In genomic region chr1:236051107-236051885, GRCh38 we compare ENCODE assay signal across 16 cellular contexts. TPM values are rescaled to one million over a fixed set of nuclear protein-coding genes. Genes with fewer than 3 reads are reported as not detected.
DNase-seq lines count a peak whose midpoint lies in the region; ATAC-seq, FAIRE-seq and TF ChIP-seq lines count a peak whose summit lies in the region.
"Had no signal": no experiment of that assay in that cellular context is flagged by ENCODE, and none has a peak within 500 bp of the region (broad histone marks: within the 10 kb centered on the region; RNA-seq: fewer than 3 reads in every experiment).

No MANE protein-coding gene starts in this region.

- H3K27me3 ChIP-seq in right cardiac atrium (ENCODE audit: control insufficient read depth, insufficient read depth): no peaks in the 10 kb centered on the region

- no peaks in the 10 kb centered on the region for H3K36me3 Mint-ChIP-seq in activated T-helper 2 cell treated with anti-CD3 and anti-CD28 coated beads, Interferon-gamma antibody, Interleukin-2, Interleukin-4, amounts not matched to agents 10 μg/mL and 5 μg/mL and 100 μg/mL, durations not matched to agents 14 hours and 24 hours and 36 hours (ENCODE audit: low read depth)
- H3K36me3 Mint-ChIP-seq: activated naive CD8-positive, alpha-beta T cell treated with anti-CD3 and anti-CD28 coated beads for 36 hours; CD8-positive, alpha-beta memory T cell had no signal

- ATAC-seq in right cardiac atrium (peak; percentile 40 to 65), sciatic nerve (peak; percentile 16)

- H3K27me3 Mint-ChIP-seq in activated T-helper 2 cell treated with anti-CD3 and anti-CD28 coated beads, Interferon-gamma antibody, Interleukin-2, Interleukin-4, amounts not matched to agents 10 μg/mL and 5 μg/mL and 100 μg/mL, durations not matched to agents 14 hours and 24 hours and 36 hours (ENCODE audit: low read depth): peaks cover 25% of the 10 kb centered on the region

- no peak overlapping the region for H3K4me3 ChIP-seq in right cardiac atrium (ENCODE audit: low read length)

- no peak overlapping the region for H3K4me3 Mint-ChIP-seq in activated T-helper 2 cell treated with anti-CD3 and anti-CD28 coated beads, Interferon-gamma antibody, Interleukin-2, Interleukin-4, amounts not matched to agents 10 μg/mL and 5 μg/mL and 100 μg/mL, durations not matched to agents 14 hours and 24 hours and 36 hours (ENCODE audit: low read depth)
- H3K4me3 Mint-ChIP-seq: activated naive CD8-positive, alpha-beta T cell treated with anti-CD3 and anti-CD28 coated beads for 36 hours; stimulated activated naive CD8-positive, alpha-beta T cell treated with anti-CD3 and anti-CD28 coated beads, Interleukin-15, Interleukin-2, amounts not matched to agents 100 ng/mL and 50 ng/mL, for 24 hours had no signal

- H3K27ac ChIP-seq in caudate nucleus (ENCODE audit: low read depth, low read length) (peak overlapping the region; percentile 67), right cardiac atrium (ENCODE audit: low read length) (no peak overlapping the region), RWPE1 (no peak overlapping the region)

- no peak for FAIRE-seq in GM19239 (lab: Jason Lieb, UNC)

- H3K27ac Mint-ChIP-seq in activated T-helper 2 cell treated with anti-CD3 and anti-CD28 coated beads, Interferon-gamma antibody, Interleukin-2, Interleukin-4, amounts not matched to agents 10 μg/mL and 5 μg/mL and 100 μg/mL, durations not matched to agents 14 hours and 24 hours and 36 hours: no peak overlapping the region
- H3K27ac Mint-ChIP-seq: activated naive CD8-positive, alpha-beta T cell treated with anti-CD3 and anti-CD28 coated beads for 36 hours; stimulated activated naive CD8-positive, alpha-beta T cell treated with anti-CD3 and anti-CD28 coated beads, Interleukin-15, Interleukin-2, amounts not matched to agents 100 ng/mL and 50 ng/mL, for 24 hours had no signal

- no peaks in the 10 kb centered on the region for H3K9me3 Mint-ChIP-seq in activated T-helper 2 cell treated with anti-CD3 and anti-CD28 coated beads, Interferon-gamma antibody, Interleukin-2, Interleukin-4, amounts not matched to agents 10 μg/mL and 5 μg/mL and 100 μg/mL, durations not matched to agents 14 hours and 24 hours and 36 hours
- H3K9me3 Mint-ChIP-seq: activated naive CD8-positive, alpha-beta T cell treated with anti-CD3 and anti-CD28 coated beads for 36 hours; CD8-positive, alpha-beta memory T cell; stimulated activated naive CD8-positive, alpha-beta T cell treated with anti-CD3 and anti-CD28 coated beads, Interleukin-15, Interleukin-2, amounts not matched to agents 100 ng/mL and 50 ng/mL, for 24 hours had no signal

- POLR2A ChIA-PET in RWPE1 (lab: Yijun Ruan, JAX; ENCODE audit: low non-redundant PET): no interaction called here

- H3K9me3 ChIP-seq in right cardiac atrium (ENCODE audit: control insufficient read depth, low read length): no peaks in the 10 kb centered on the region
- H3K9me3 ChIP-seq: SK-N-SH had no signal

- no peak for TF ChIP-seq CTCF in RWPE1 (conservative IDR thresholded peaks at IDR 0.05; ENCODE audit: low read depth)

- intact Hi-C loops in right cardiac atrium (cut with DNase I): no loop called here
- intact Hi-C loops in sciatic nerve (cut with DNase I): loop anchor here (10.0 kb wide), 1 partner anchor 196 kb away; no protein-coding TSS in a partner anchor
- intact Hi-C loops in activated T-helper 2 cell treated with anti-CD3 and anti-CD28 coated beads, Interferon-gamma antibody, Interleukin-2, Interleukin-4, amounts not matched to agents 10 μg/mL and 5 μg/mL and 100 μg/mL, durations not matched to agents 14 hours and 24 hours and 36 hours (cut with micrococcal nuclease): no loop called here

- peaks cover 13% of the 10 kb centered on the region for H3K4me1 ChIP-seq in right cardiac atrium (ENCODE audit: control insufficient read depth, insufficient read depth, low read length)

- H3K4me1 Mint-ChIP-seq in activated T-helper 2 cell treated with anti-CD3 and anti-CD28 coated beads, Interferon-gamma antibody, Interleukin-2, Interleukin-4, amounts not matched to agents 10 μg/mL and 5 μg/mL and 100 μg/mL, durations not matched to agents 14 hours and 24 hours and 36 hours (ENCODE audit: low read depth): no peaks in the 10 kb centered on the region
- H3K4me1 Mint-ChIP-seq: activated naive CD8-positive, alpha-beta T cell treated with anti-CD3 and anti-CD28 coated beads for 36 hours; CD8-positive, alpha-beta memory T cell had no signal

- WGBS in right cardiac atrium: 28% methylated on average over 10 of the region's 10 CpGs

- DNase-seq in GM03348 (ENCODE audit: low spot score) (peak; percentile 36), caudate nucleus (lab: John Stamatoyannopoulos, UW) (peak in 28 of 61 donors; percentile 5 to 65 (median 26)), right cardiac atrium (peak in 1 of 3 donors; percentile 74), sciatic nerve (ENCODE audit: low spot score) (no peak), GM19239 (ENCODE audit: insufficient read length, low spot score) (no peak), RWPE1 (ENCODE audit: low spot score) (no peak), NCI-H345 treated with DMSO at 0.1 percent for 48 hours (lab: John Stamatoyannopoulos, UW; ENCODE audit: unreplicated experiment) (no peak)
- no peak for DNase-seq in activated T-helper 2 cell treated with anti-CD3 and anti-CD28 coated beads, Interferon-gamma antibody, Interleukin-2, Interleukin-4, amounts not matched to agents 10 μg/mL and 5 μg/mL and 100 μg/mL, durations not matched to agents 14 hours and 24 hours and 36 hours (ENCODE audit: low spot score)
- DNase-seq: activated naive CD8-positive, alpha-beta T cell treated with anti-CD3 and anti-CD28 coated beads for 36 hours; CD8-positive, alpha-beta memory T cell; effector CD8-positive, alpha-beta T cell; Kasumi-1; NCI-H187 treated with DMSO at 0.1 percent for 48 hours; NK-92 treated with Interleukin-12 subunit alpha and Interleukin-12 subunit beta, amount 100 ng/mL, for 24 hours; SK-N-SH had no signal

- CTCF ChIA-PET in RWPE1 (lab: Yijun Ruan, JAX): no interaction called here

RNA-seq across cellular contexts. Expression of gene NID1, which starts 13.6 kb away (rescaled TPM):
- total RNA-seq in right cardiac atrium: 100 to 1,000 TPM in 1 of 4 donors, 10 to 100 TPM in 3; 31.3 to 107 (median 58.1) TPM
- polyA plus RNA-seq in right cardiac atrium: 24.4 TPM
- total RNA-seq in sciatic nerve: 87.6 TPM
- total RNA-seq in activated T-helper 2 cell treated with anti-CD3 and anti-CD28 coated beads, Interferon-gamma antibody, Interleukin-2, Interleukin-4, amounts not matched to agents 10 μg/mL and 5 μg/mL and 100 μg/mL, durations not matched to agents 14 hours and 24 hours and 36 hours: 0.39 and 0.55 TPM in 2 replicates
- polyA plus RNA-seq: CD8-positive, alpha-beta memory T cell had no signal

Comparison
In these comparisons a context has a peak if more than half of its experiments do, and no peak if none do; other contexts are left out.
1. RNA of gene NID1, which starts 13.6 kb away (total RNA-seq): 87.6 TPM in sciatic nerve (single experiment) and 31.3 to 107 TPM in right cardiac atrium; 0.39 to 0.55 TPM in activated T-helper 2 cell treated with anti-CD3 and anti-CD28 coated beads, Interferon-gamma antibody, Interleukin-2, Interleukin-4, amounts not matched to agents 10 μg/mL and 5 μg/mL and 100 μg/mL, durations not matched to agents 14 hours and 24 hours and 36 hours; every median in the first group is over 10 times any median in the second.